ENCODE assay signal across 28 cellular contexts in genomic region chr21:41836166-41837015, GRCh38.
DNase-seq lines count a peak whose midpoint lies in the region; ATAC-seq and TF ChIP-seq lines count a peak whose summit lies in the region.
"Had no signal": no experiment of that assay in that cellular context is flagged by ENCODE, and none has a peak within 500 bp of the region (broad histone marks: within the 10 kb centered on the region; RNA-seq: fewer than 3 reads in every experiment).

No MANE protein-coding gene starts in this region.

- DNase-seq in stimulated activated naive CD8-positive, alpha-beta T cell treated with anti-CD3 and anti-CD28 coated beads, Interleukin-15, amount 100 ng/mL, for 72 hours: no peak
- no peak for DNase-seq in stimulated activated naive CD8-positive, alpha-beta T cell treated with anti-CD3 and anti-CD28 coated beads, Interleukin-15, Interleukin-2, amounts not matched to agents 100 U/mL and 50 U/mL, for 24 hours
- DNase-seq in SW 1271 (lab: John Stamatoyannopoulos, UW) (no peak), GM13977 (ENCODE audit: low spot score) (no peak), Kasumi-1 (lab: John Stamatoyannopoulos, UW) (no peak)
- DNase-seq in NK-92 treated with Interleukin-12 subunit alpha and Interleukin-12 subunit beta, amount 100 ng/mL, for 24 hours (lab: John Stamatoyannopoulos, UW): no peak
- DNase-seq: ACHN; activated CD4-positive, CD25-positive, alpha-beta regulatory T cell; adrenal gland; caudate nucleus; DMS53; effector CD8-positive, alpha-beta T cell; left cardiac atrium; NCI-H1417 treated with DMSO at 0.1 percent for 48 hours; NCI-H524 treated with DMSO at 0.1 percent for 48 hours; OCI-M1; psoas muscle; SIG-M5; small intestine; stimulated activated CD4-positive, alpha-beta T cell treated with anti-CD3 and anti-CD28 coated beads, Interleukin-4, amount 100 ng/mL, for 24 hours; T-helper 2 cell; uterus had no signal

- peaks cover 12% of the 10 kb centered on the region; the same call in 1 of the 2 replicates for H3K4me1 ChIP-seq in iPS-20b (ENCODE audit: insufficient read depth, low read length)
- H3K4me1 ChIP-seq: adrenal gland, esophagus muscularis mucosa, gastroesophageal sphincter, psoas muscle, uterus had no signal

- TF ChIP-seq CTCF in GM13977 (IDR thresholded peaks at IDR 0.05; ENCODE audit: extremely low read depth, insufficient read depth, missing control alignments): no peak

- H3K9me3 ChIP-seq in iPS-20b (ENCODE audit: insufficient read depth, low read depth, low read length): no peaks in the 10 kb centered on the region
- H3K9me3 ChIP-seq: adrenal gland, psoas muscle, uterus had no signal

- H3K4me3 Mint-ChIP-seq in stimulated activated naive CD8-positive, alpha-beta T cell treated with anti-CD3 and anti-CD28 coated beads, Interleukin-15, amount 100 ng/mL, for 72 hours: no peak overlapping the region
- H3K4me3 Mint-ChIP-seq: neural crest cell had no signal

- no peak overlapping the region for H3K4me3 ChIP-seq in iPS-20b (ENCODE audit: low read length)
- H3K4me3 ChIP-seq: adrenal gland, esophagus muscularis mucosa, gastroesophageal sphincter, psoas muscle, uterus had no signal

- peak overlapping the region; percentile 72 to 83 for H3K27ac Mint-ChIP-seq in stimulated activated naive CD8-positive, alpha-beta T cell treated with anti-CD3 and anti-CD28 coated beads, Interleukin-15, amount 100 ng/mL, for 72 hours
- H3K27ac Mint-ChIP-seq: activated T-helper 2 cell treated with anti-CD3 and anti-CD28 coated beads, Interferon-gamma antibody, Interleukin-2, Interleukin-4, amounts not matched to agents 10 μg/mL and 5 μg/mL and 100 μg/mL, durations not matched to agents 14 hours and 24 hours and 36 hours had no signal

- no peaks in the 10 kb centered on the region for H3K27me3 Mint-ChIP-seq in stimulated activated naive CD8-positive, alpha-beta T cell treated with anti-CD3 and anti-CD28 coated beads, Interleukin-15, amount 100 ng/mL, for 72 hours

- no peaks in the 10 kb centered on the region for H3K27me3 ChIP-seq in iPS-20b (ENCODE audit: insufficient read depth, low read length)
- H3K27me3 ChIP-seq: adrenal gland, esophagus muscularis mucosa, gastroesophageal sphincter, uterus had no signal

- no peak overlapping the region for H3K9ac ChIP-seq in iPS-20b (ENCODE audit: low read depth, low read length)

- ATAC-seq in stimulated activated naive CD8-positive, alpha-beta T cell treated with anti-CD3 and anti-CD28 coated beads, Interleukin-15, amount 100 ng/mL, for 72 hours: no peak
- no peak for ATAC-seq in stimulated activated naive CD8-positive, alpha-beta T cell treated with anti-CD3 and anti-CD28 coated beads, Interleukin-15, Interleukin-2, amounts not matched to agents 100 U/mL and 50 U/mL, for 24 hours
- ATAC-seq: gastroesophageal sphincter, psoas muscle had no signal

- H3K36me3 ChIP-seq in iPS-20b (ENCODE audit: insufficient read depth, low read depth, low read length): peaks cover 34% of the 10 kb centered on the region
- H3K36me3 ChIP-seq: uterus had no signal

- TF ChIP-seq POLR2A in Raji (IDR thresholded peaks at IDR 0.05; ENCODE audit: insufficient read depth, low read depth, low read length): peak; percentile 54

- H3K9me3 Mint-ChIP-seq in stimulated activated naive CD8-positive, alpha-beta T cell treated with anti-CD3 and anti-CD28 coated beads, Interleukin-15, amount 100 ng/mL, for 72 hours: peaks cover 5 to 8% of the 10 kb centered on the region in 2 donors

- no peaks in the 10 kb centered on the region for H3K4me1 Mint-ChIP-seq in stimulated activated naive CD8-positive, alpha-beta T cell treated with anti-CD3 and anti-CD28 coated beads, Interleukin-15, amount 100 ng/mL, for 72 hours
- H3K4me1 Mint-ChIP-seq: neural crest cell had no signal

- H3K27ac ChIP-seq in iPS-20b (ENCODE audit: low read length): peak overlapping the region; percentile 57
- H3K27ac ChIP-seq: adrenal gland, esophagus muscularis mucosa, gastroesophageal sphincter, psoas muscle, uterus had no signal

- in situ Hi-C loops in GM13977 (cut with MboI; ENCODE audit: low pct_unique_long_range_greater_than_20kb, low sequenced_read_pairs, unreplicated experiment): no loop called here
